Comparison of ENCODE assay signal across 8 cellular contexts in the genomic region with DNA sequence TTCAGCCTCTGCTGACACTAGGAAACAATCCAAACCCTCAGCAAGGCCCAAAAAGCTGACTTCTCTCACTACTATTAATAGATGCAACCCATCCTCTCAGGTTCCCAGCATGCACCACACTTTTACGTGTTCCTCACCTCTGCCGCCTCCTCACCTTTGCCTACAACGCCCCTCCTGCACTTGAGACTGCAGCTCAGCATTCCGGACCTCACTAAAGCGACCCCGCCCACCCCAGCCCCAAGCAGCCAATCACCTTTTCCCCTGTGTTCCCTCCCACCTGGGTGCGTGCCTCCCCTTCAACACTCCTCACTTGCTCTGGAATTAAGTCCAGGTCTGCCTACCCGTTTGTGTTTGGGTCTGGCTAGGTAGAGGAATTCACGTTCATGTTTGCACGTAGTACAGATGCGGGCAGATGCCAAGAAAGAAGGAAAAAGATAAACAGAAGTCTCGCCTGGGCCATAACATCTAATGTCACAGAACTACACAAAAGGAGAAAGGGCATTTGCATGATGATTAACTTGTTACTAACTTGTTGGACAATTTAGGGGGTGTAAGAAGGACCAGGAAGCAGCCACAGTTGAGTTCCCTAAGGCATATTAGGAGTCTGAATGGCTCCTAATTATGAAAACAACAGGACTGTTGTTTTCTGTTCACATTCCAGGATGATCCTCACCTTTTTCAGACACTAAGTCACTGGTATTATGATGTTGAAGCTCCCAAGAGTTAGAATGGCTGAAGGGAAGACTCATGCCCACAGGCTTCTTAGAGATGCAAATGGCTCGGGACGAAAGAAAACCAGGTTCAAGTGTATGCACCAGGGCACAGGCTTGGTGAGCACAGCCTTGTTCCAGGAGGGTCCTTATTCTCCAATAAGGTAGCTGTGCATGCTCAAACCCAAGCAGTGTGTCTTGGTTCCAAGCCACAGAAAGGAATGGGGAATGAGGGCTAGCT.
A peak's percentile ranks its signal among the peaks of the same experiment; 100 is the strongest.
DNase-seq lines count a peak whose midpoint lies in the region; ATAC-seq and TF ChIP-seq lines count a peak whose summit lies in the region.

No MANE protein-coding gene starts in this region.

- H3K27me3 ChIP-seq in Panc1 (ENCODE audit: control insufficient read depth, insufficient read depth, low read length): no peaks in the 10 kb centered on the region

- intact Hi-C loops in Panc1 (cut with micrococcal nuclease; ENCODE audit: unreplicated experiment): no loop called here

- TF ChIP-seq CTCF in 22Rv1 (IDR thresholded peaks at IDR 0.05) (no peak), Panc1 (IDR thresholded peaks at IDR 0.05) (no peak), mesothelial cell of epicardium (IDR thresholded peaks at IDR 0.05; ENCODE audit: unreplicated experiment) (no peak)

- H3K27ac ChIP-seq in 22Rv1: peak overlapping the region; percentile 50; the same call in 1 of the 2 replicates
- 0 out of 2 replicates have a peak overlapping the region, but pooled peaks have one; percentile 7 for H3K27ac ChIP-seq in Panc1 (ENCODE audit: low read length)

- H3K9me3 ChIP-seq in Panc1 (ENCODE audit: control insufficient read depth, insufficient read depth, low read depth, low read length): no peaks in the 10 kb centered on the region

- ATAC-seq in Panc1 (no peak), GM21515 (IDR thresholded peaks at IDR 0.05; ENCODE audit: unreplicated experiment) (no peak), HG03460 (IDR thresholded peaks at IDR 0.05; ENCODE audit: unreplicated experiment) (no peak)

- H3K4me3 Mint-ChIP-seq in mesothelial cell of epicardium: peak overlapping the region; percentile 25

- H3K4me1 ChIP-seq in Panc1 (ENCODE audit: control insufficient read depth, insufficient read depth, low read length): peaks cover 20% of the 10 kb centered on the region

- no peak overlapping the region for H3K4me3 ChIP-seq in Panc1 (ENCODE audit: low read depth in 2 of 2, low read length in 2 of 2)

- CTCF ChIA-PET in Panc1 (lab: Charles Lee): no interaction called here

- H3K27ac Mint-ChIP-seq in mesothelial cell of epicardium: peak overlapping the region; percentile 93

- DNase-seq in Panc1 (ENCODE audit: low read depth, low spot score) (no peak), foreskin melanocyte (peak; percentile 22), mesothelial cell of epicardium (ENCODE audit: low spot score in 2 of 2, unreplicated experiment in 2 of 2) (no peak), NCI-H2107 treated with DMSO at 0.1 percent for 48 hours (lab: John Stamatoyannopoulos, UW; ENCODE audit: unreplicated experiment) (no peak), UCSD-AML1 (lab: John Stamatoyannopoulos, UW; ENCODE audit: unreplicated experiment) (no peak)

- H3K36me3 Mint-ChIP-seq in mesothelial cell of epicardium: no peaks in the 10 kb centered on the region

- no peaks in the 10 kb centered on the region for H3K9me3 Mint-ChIP-seq in mesothelial cell of epicardium

- no peaks in the 10 kb centered on the region for H3K27me3 Mint-ChIP-seq in mesothelial cell of epicardium (ENCODE audit: low read depth)

- POLR2A ChIA-PET in Panc1 (lab: Charles Lee): interaction anchor here (0.7 kb wide), 1 partner anchor 28 kb away, joined by 3 read pairs; no protein-coding TSS in a partner anchor

- in situ Hi-C loops in Panc1 (cut with HindIII; ENCODE audit: low pct_unique_long_range_greater_than_20kb, low sequenced_read_pairs): no loop called here

- H3K36me3 ChIP-seq in Panc1 (ENCODE audit: control insufficient read depth, insufficient read depth, low read length): no peaks in the 10 kb centered on the region

- H3K4me1 Mint-ChIP-seq in mesothelial cell of epicardium: peaks cover 57% of the 10 kb centered on the region

- no TSS peak for BruUV-seq in Panc1 (replicated peaks; lab: Mats Ljungman, UMichigan)
